Comparison of ENCODE assay signal across 24 cellular contexts in the genomic region with DNA sequence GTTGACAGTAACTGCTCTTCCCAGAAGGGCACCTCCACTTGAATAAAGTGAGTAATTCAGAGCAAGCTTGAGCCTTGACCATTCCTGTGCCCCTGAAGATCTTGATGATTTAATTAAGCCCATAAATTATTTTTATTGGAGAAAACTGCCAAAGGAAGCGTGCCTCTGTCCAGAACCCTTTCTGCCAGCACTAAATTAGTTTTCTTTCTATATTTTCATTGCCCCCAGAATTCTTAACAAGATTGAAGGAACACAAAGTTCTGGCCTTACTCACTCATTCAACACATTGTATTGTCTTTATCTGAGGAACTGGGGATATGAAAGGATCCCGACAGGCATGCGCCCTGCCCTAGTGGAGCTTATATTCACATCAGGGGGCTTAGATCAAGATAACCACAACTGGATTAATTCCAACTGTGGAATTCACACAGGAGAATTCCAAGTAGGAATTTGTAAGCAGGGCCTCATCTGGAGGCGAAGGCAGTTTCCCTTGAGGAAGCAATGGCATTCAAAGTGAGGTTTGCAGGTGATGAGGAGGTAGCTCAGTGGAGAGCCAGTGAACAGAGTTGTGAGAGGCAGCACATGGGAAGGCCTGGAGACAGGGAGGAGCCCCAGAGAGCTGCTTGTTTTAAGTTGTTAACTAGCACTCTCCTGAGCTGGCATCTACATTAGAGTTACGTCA. TPM values are rescaled to one million over a fixed set of nuclear protein-coding genes. Genes with fewer than 3 reads are reported as not detected.
DNase-seq lines count a peak whose midpoint lies in the region; ATAC-seq and TF ChIP-seq lines count a peak whose summit lies in the region.
"Had no signal": no experiment of that assay in that cellular context is flagged by ENCODE, and none has a peak within 500 bp of the region (broad histone marks: within the 10 kb centered on the region; RNA-seq: fewer than 3 reads in every experiment).

No MANE protein-coding gene starts in this region.

- no peak for TF ChIP-seq CTCF in spleen (IDR thresholded peaks at IDR 0.05 in 8 of 11, conservative IDR thresholded peaks at IDR 0.05 in 3 of 11)

- peak overlapping the region in 4 of 6 donors; percentile 21 to 66 (median 62) for H3K27ac Mint-ChIP-seq in immature natural killer cell
- H3K27ac Mint-ChIP-seq: activated CD4-positive, alpha-beta T cell treated with anti-CD3 and anti-CD28 coated beads for 36 hours; activated naive CD4-positive, alpha-beta T cell treated with anti-CD3 and anti-CD28 coated beads for 36 hours; activated T-cell treated with anti-CD3 and anti-CD28 coated beads, Interleukin-2, amount 50 U/mL, for 72 hours had no signal

- ATAC-seq in sciatic nerve, result no peak
- ATAC-seq: activated CD4-positive, alpha-beta T cell treated with anti-CD3 and anti-CD28 coated beads for 36 hours; activated T-cell treated with anti-CD3 and anti-CD28 coated beads, Interleukin-2, amount 50 U/mL, for 72 hours had no signal

- H3K27me3 ChIP-seq in trophoblast cell (ENCODE audit: insufficient read depth, low read length) (no peaks in the 10 kb centered on the region), spleen (replicated peaks in 1 of 7) (no peaks in the 10 kb centered on the region)
- H3K27me3 ChIP-seq: BLaER1 treated with 17β-estradiol and CSF1 and Interleukin-3, amounts not matched to agents 10 nM and 100 nM; dorsolateral prefrontal cortex had no signal

- intact Hi-C loops in sciatic nerve (cut with DNase I), result no loop called here
- intact Hi-C loops in spleen (cut with DNase I; ENCODE audit: low total_unique reads), result no loop called here

- no peaks in the 10 kb centered on the region for H3K4me1 ChIP-seq in trophoblast cell (ENCODE audit: control insufficient read depth in 1 of 2, insufficient read depth in 2 of 2, low read length in 2 of 2)
- no peaks in the 10 kb centered on the region for H3K4me1 ChIP-seq in spleen
- H3K4me1 ChIP-seq: HAP-1 had no signal

- H3K4me2 ChIP-seq in trophoblast cell (ENCODE audit: low read length), result no peak overlapping the region
- H3K4me2 ChIP-seq: BLaER1 treated with 17β-estradiol and CSF1 and Interleukin-3, amounts not matched to agents 10 nM and 100 nM; PC-9 had no signal

- no peaks in the 10 kb centered on the region for H3K9me3 Mint-ChIP-seq in immature natural killer cell
- H3K9me3 Mint-ChIP-seq: activated naive CD4-positive, alpha-beta T cell treated with anti-CD3 and anti-CD28 coated beads for 36 hours; activated T-cell treated with anti-CD3 and anti-CD28 coated beads, Interleukin-2, amount 50 U/mL, for 72 hours had no signal

- no peak overlapping the region for H2BK12ac ChIP-seq in trophoblast cell (ENCODE audit: low read length)

- H3K18ac ChIP-seq in trophoblast cell (ENCODE audit: low read length), result no peak overlapping the region

- H2AK5ac ChIP-seq in trophoblast cell (ENCODE audit: low read length), result no peak overlapping the region

- H2BK120ac ChIP-seq in trophoblast cell (ENCODE audit: insufficient read depth, low read length, poor library complexity), result no peak overlapping the region

- H3K36me3 ChIP-seq in SK-N-MC (ENCODE audit: insufficient read depth, low read length) (peaks cover 4% of the 10 kb centered on the region; the same call in 1 of the 2 replicates), trophoblast cell (ENCODE audit: control insufficient read depth in 1 of 2, insufficient read depth in 2 of 2, low read length in 2 of 2) (peaks cover 0 to 2% of the 10 kb centered on the region in 2 experiments), spleen (peaks cover 0 to 37% (median 24%) of the 10 kb centered on the region in 6 donors)
- H3K36me3 ChIP-seq: HAP-1 had no signal

- H3K9ac ChIP-seq in SK-N-MC (ENCODE audit: insufficient read length) (no peak overlapping the region), trophoblast cell (ENCODE audit: low read length) (no peak overlapping the region)
- H3K9ac ChIP-seq: BLaER1 treated with 17β-estradiol and CSF1 and Interleukin-3, amounts not matched to agents 10 nM and 100 nM had no signal

- peaks cover 5 to 30% of the 10 kb centered on the region in 2 donors for H3K4me1 Mint-ChIP-seq in immature natural killer cell
- H3K4me1 Mint-ChIP-seq: activated CD4-positive, alpha-beta T cell treated with anti-CD3 and anti-CD28 coated beads for 36 hours had no signal

- H3K9me3 ChIP-seq in SK-N-MC (ENCODE audit: low read depth, low read length) (no peaks in the 10 kb centered on the region), trophoblast cell (ENCODE audit: insufficient read depth, low read depth, low read length) (no peaks in the 10 kb centered on the region), spleen (no peaks in the 10 kb centered on the region)
- H3K9me3 ChIP-seq: BLaER1 treated with 17β-estradiol and CSF1 and Interleukin-3, amounts not matched to agents 10 nM and 100 nM; HAP-1 had no signal

- no peak overlapping the region for H4K8ac ChIP-seq in trophoblast cell (ENCODE audit: low read depth, low read length)

- H2BK5ac ChIP-seq in trophoblast cell (ENCODE audit: low read depth, low read length, poor library complexity), result no peak overlapping the region

- no peaks in the 10 kb centered on the region for H3K79me2 ChIP-seq in trophoblast cell (ENCODE audit: control insufficient read depth, insufficient read depth, low read length, poor library complexity)

- H3K4me3 Mint-ChIP-seq in immature natural killer cell, result no peak overlapping the region
- H3K4me3 Mint-ChIP-seq: activated CD4-positive, alpha-beta T cell treated with anti-CD3 and anti-CD28 coated beads for 36 hours; activated naive CD4-positive, alpha-beta T cell treated with anti-CD3 and anti-CD28 coated beads for 36 hours; activated T-cell treated with anti-CD3 and anti-CD28 coated beads, Interleukin-2, amount 50 U/mL, for 72 hours had no signal

- H4K12ac ChIP-seq in trophoblast cell (ENCODE audit: low read depth, low read length), result no peak overlapping the region

- H3K27me3 Mint-ChIP-seq in immature natural killer cell (ENCODE audit: low read depth in 3 of 3), result peaks cover 4 to 17% (median 12%) of the 10 kb centered on the region in 3 donors
- H3K27me3 Mint-ChIP-seq: activated CD4-positive, alpha-beta T cell treated with anti-CD3 and anti-CD28 coated beads for 36 hours had no signal

- no peaks in the 10 kb centered on the region for H3K79me1 ChIP-seq in trophoblast cell (ENCODE audit: low read length)

- DNase-seq in EH (ENCODE audit: low read depth) (peak; percentile 44), SK-N-MC (ENCODE audit: low read depth, low spot score) (no peak), immature natural killer cell (no peak), trophoblast cell (peak; percentile 1 to 49), sciatic nerve (ENCODE audit: low spot score) (no peak), cerebellum (ENCODE audit: low spot score) (no peak), spleen (no peak), SKM-1 treated with dmso at 0.1 percent for 144 hours (lab: John Stamatoyannopoulos, UW; ENCODE audit: unreplicated experiment) (no peak)
- DNase-seq: activated CD4-positive, alpha-beta T cell treated with anti-CD3 and anti-CD28 coated beads for 36 hours; activated naive CD4-positive, alpha-beta T cell treated with anti-CD3 and anti-CD28 coated beads for 36 hours; activated T-cell treated with anti-CD3 and anti-CD28 coated beads, Interleukin-2, amount 50 U/mL, for 72 hours; central memory CD4-positive, alpha-beta T cell; dorsolateral prefrontal cortex; foreskin melanocyte; NCI-H2081 treated with DMSO at 0.1 percent for 48 hours; NCI-H446; nucleus accumbens; PC-9; SHP77 treated with DMSO at 0.1 percent for 48 hours; stimulated activated CD4-positive, alpha-beta T cell treated with anti-CD3 and anti-CD28 coated beads, Interleukin-15, amount 100 ng/mL, for 24 hours; stimulated activated CD8-positive, alpha-beta memory T cell treated with anti-CD3 and anti-CD28 coated beads, Interleukin-4, amount 100 ng/mL, for 48 hours; T-helper 1 cell had no signal

- H3K14ac ChIP-seq in trophoblast cell (ENCODE audit: low read length), result no peak overlapping the region

- H3K4me3 ChIP-seq in SK-N-MC (no peak overlapping the region), trophoblast cell (ENCODE audit: low read depth, low read length) (no peak overlapping the region), spleen (no peak overlapping the region)
- H3K4me3 ChIP-seq: BLaER1 treated with 17β-estradiol and CSF1 and Interleukin-3, amounts not matched to agents 10 nM and 100 nM; dorsolateral prefrontal cortex; HAP-1; PC-9 had no signal

- H3K27ac ChIP-seq in SK-N-MC (0 out of 2 replicates have a peak overlapping the region, but pooled peaks have one; percentile 11), trophoblast cell (ENCODE audit: low read depth, low read length) (no peak overlapping the region), spleen (no peak overlapping the region)
- H3K27ac ChIP-seq: BLaER1 treated with 17β-estradiol and CSF1 and Interleukin-3, amounts not matched to agents 10 nM and 100 nM; dorsolateral prefrontal cortex; PC-9 had no signal

- H2AFZ ChIP-seq in trophoblast cell (ENCODE audit: insufficient read depth, low read length, poor library complexity), result no peak overlapping the region
- H2AFZ ChIP-seq: PC-9 had no signal

- peaks cover 16 to 36% (median 16%) of the 10 kb centered on the region in 3 donors for H3K36me3 Mint-ChIP-seq in immature natural killer cell

- H3K23ac ChIP-seq in trophoblast cell (ENCODE audit: low read length), result no peak overlapping the region

- no peak overlapping the region for H3K4ac ChIP-seq in trophoblast cell (ENCODE audit: low read depth, low read length)

- no CpG with 5 or more reads among the region's 5 CpGs for WGBS in trophoblast cell (ENCODE audit: extremely low coverage, insufficient coverage, insufficient read length)
- 90 to 98% (median 93%) methylated on average over 5 of the region's 5 CpGs for WGBS in spleen, 5 donors

- H4K91ac ChIP-seq in trophoblast cell (ENCODE audit: low read depth, low read length), result no peak overlapping the region

- TF ChIP-seq POLR2A in spleen (IDR thresholded peaks at IDR 0.05), result no peak

RNA-seq across cellular contexts. Expression of a gene that starts 21.1 kb away (rescaled TPM):
- polyA plus RNA-seq in immature natural killer cell (100 to 1,000 TPM in 1 of 3 donors, 10 to 100 TPM in 2; 50.0 to 116 (median 58.6) TPM), spleen (10 to 100 TPM; 36.4 to 42.0 (median 36.5) TPM)
- 43.4 and 50.7 TPM in 2 replicates for polyA plus RNA-seq in trophoblast cell (2013)
- total RNA-seq in sciatic nerve (14.7 TPM), cerebellum (24.7 TPM), spleen (10 to 100 TPM; 11.0 to 26.9 (median 20.5) TPM)

RNA-seq across cellular contexts. Expression of a gene that starts 21.2 kb away (rescaled TPM):
- 1 to 10 TPM; 1.2 to 5.6 (median 4.2) TPM for polyA plus RNA-seq in immature natural killer cell
- polyA plus RNA-seq in trophoblast cell (2013), result 24.4 and 24.5 TPM in 2 replicates
- total RNA-seq in sciatic nerve, result 3.7 TPM
- total RNA-seq in cerebellum, result 14.7 TPM
- total RNA-seq in spleen, result 10 to 100 TPM in 1 of 7 donors, 1 to 10 TPM in 6; 6.8 to 10.4 (median 8.7) TPM
- 1 to 10 TPM; 1.7 to 3.4 (median 2.6) TPM for polyA plus RNA-seq in spleen

Comparison
In these comparisons a context has a peak if more than half of its experiments do, and no peak if none do; other contexts are left out.
1. DNase-seq: peak in EH (single experiment) and trophoblast cell (2 of 2); none in SK-N-MC (single experiment), immature natural killer cell (0 of 3), sciatic nerve (single experiment), cerebellum (single experiment), spleen (single experiment) and SKM-1 treated with dmso at 0.1 percent for 144 hours (single experiment).